Comparison of ENCODE assay signal across 8 cellular contexts in genomic region chr15:71752604-71753289, GRCh38. TPM values are rescaled to one million over a fixed set of nuclear protein-coding genes. Genes with fewer than 3 reads are reported as not detected.
DNase-seq lines count a peak whose midpoint lies in the region; ATAC-seq and TF ChIP-seq lines count a peak whose summit lies in the region.

No MANE protein-coding gene starts in this region.

- H4K91ac ChIP-seq in mesenchymal stem cell (ENCODE audit: low read length), result no peak overlapping the region

- H2BK120ac ChIP-seq in mesenchymal stem cell (ENCODE audit: low read depth, low read length), result no peak overlapping the region

- POLR2A ChIA-PET in T-cell (lab: Charles Lee), result interaction anchor here in 1 of 2 donors (0.5 kb wide), 1 partner anchor 165 kb away, joined by 3 read pairs; no protein-coding TSS in a partner anchor

- no peak overlapping the region for H4K8ac ChIP-seq in mesenchymal stem cell (ENCODE audit: low read length)

- H3K9me3 ChIP-seq in body of pancreas (no peaks in the 10 kb centered on the region), mesenchymal stem cell (ENCODE audit: control insufficient read depth, low read length) (no peaks in the 10 kb centered on the region)

- peaks cover 16 to 25% of the 10 kb centered on the region in 2 donors for H3K27me3 Mint-ChIP-seq in T-cell
- H3K27me3 Mint-ChIP-seq in T-helper 2 cell treated with Interferon-gamma antibody and Interleukin-4, amounts not matched to agents 5 μg/mL and 100 μg/mL, for 36 hours (ENCODE audit: low read depth), result peaks cover 5% of the 10 kb centered on the region

- H3K14ac ChIP-seq in mesenchymal stem cell (ENCODE audit: low read length in 2 of 2), result no peak overlapping the region

- TF ChIP-seq CTCF in body of pancreas (IDR thresholded peaks at IDR 0.05), result peak in 6 of 7 experiments; percentile 17 to 56 (median 44)

- no peaks in the 10 kb centered on the region for H3K4me1 Mint-ChIP-seq in T-cell
- peaks cover 4% of the 10 kb centered on the region for H3K4me1 Mint-ChIP-seq in T-helper 2 cell treated with Interferon-gamma antibody and Interleukin-4, amounts not matched to agents 5 μg/mL and 100 μg/mL, for 36 hours (ENCODE audit: low read depth)

- peak; percentile 82 for ATAC-seq in body of pancreas
- ATAC-seq in T-cell (replicated peaks in 1 of 4), result no peak

- H3K27me3 ChIP-seq in body of pancreas (no peaks in the 10 kb centered on the region), mesenchymal stem cell (ENCODE audit: control insufficient read depth in 1 of 2, insufficient read depth in 1 of 2, low read length in 2 of 2) (no peaks in the 10 kb centered on the region)

- peaks cover 0 to 6% (median 0%) of the 10 kb centered on the region in 3 donors for H3K9me3 Mint-ChIP-seq in T-cell
- H3K9me3 Mint-ChIP-seq in T-helper 2 cell treated with Interferon-gamma antibody and Interleukin-4, amounts not matched to agents 5 μg/mL and 100 μg/mL, for 36 hours, result no peaks in the 10 kb centered on the region

- no peak overlapping the region for H3K23ac ChIP-seq in mesenchymal stem cell (ENCODE audit: low read length in 2 of 2)

- H3K79me1 ChIP-seq in mesenchymal stem cell (replicated peaks; ENCODE audit: low read length, poor library complexity, severe bottlenecking), result peaks cover 21% of the 10 kb centered on the region

- no peak overlapping the region for H3K4me2 ChIP-seq in mesenchymal stem cell (ENCODE audit: low read length, poor library complexity, severe bottlenecking)

- H3K4me3 Mint-ChIP-seq in T-cell, result no peak overlapping the region
- no peak overlapping the region for H3K4me3 Mint-ChIP-seq in T-helper 2 cell treated with Interferon-gamma antibody and Interleukin-4, amounts not matched to agents 5 μg/mL and 100 μg/mL, for 36 hours

- H2BK12ac ChIP-seq in mesenchymal stem cell (ENCODE audit: low read length in 2 of 2), result no peak overlapping the region

- TF ChIP-seq POLR2A in body of pancreas (IDR thresholded peaks at IDR 0.05), result no peak

- H3K4me3 ChIP-seq in body of pancreas (no peak overlapping the region), mesenchymal stem cell (ENCODE audit: insufficient read depth in 1 of 2, low read depth in 1 of 2, low read length in 2 of 2) (peak overlapping the region in 1 of 2 experiments; percentile 15)

- CTCF ChIA-PET in T-cell (lab: Charles Lee), result interaction anchor here (0.6 to 2.0 kb wide), 3 partner anchors 9 to 20 kb away, joined by 3 to 11 read pairs (median 4); no protein-coding TSS in a partner anchor

- WGBS in body of pancreas, 2 donors, result 41% methylated on average over 11 of the region's 11 CpGs
- WGBS in mesenchymal stem cell, result 17% methylated on average over 8 of the region's 11 CpGs

- H3K4ac ChIP-seq in mesenchymal stem cell (ENCODE audit: low read depth in 1 of 2, low read length in 2 of 2), result no peak overlapping the region

- intact Hi-C loops in body of pancreas (cut with DNase I), result no loop called here

- no peak overlapping the region for H2AFZ ChIP-seq in mesenchymal stem cell (ENCODE audit: low read depth, low read length)

- DNase-seq in activated T-cell treated with anti-CD3 and anti-CD28 coated beads, Interleukin-2, amount 50 U/mL, for 48 hours, result peak; percentile 24 to 26
- DNase-seq in activated T-cell treated with anti-CD3 and anti-CD28 coated beads for 4 hours (no peak), NAMALWA (ENCODE audit: low spot score) (peak; percentile 56), body of pancreas (peak; percentile 55 to 67 (median 66)), mesenchymal stem cell (peak; percentile 93), T-cell (no peak)
- no peak for DNase-seq in T-helper 2 cell treated with Interferon-gamma antibody and Interleukin-4, amounts not matched to agents 5 μg/mL and 100 μg/mL, for 36 hours (ENCODE audit: low spot score)
- DNase-seq in stimulated activated naive CD4-positive, alpha-beta T cell treated with Interleukin-2 at 50 U/mL for 16 hours (lab: John Stamatoyannopoulos, UW), result no peak

- H3K27ac ChIP-seq in body of pancreas, result peak overlapping the region; percentile 10 to 56 (median 18)
- peak overlapping the region; percentile 90 for H3K27ac ChIP-seq in mesenchymal stem cell (ENCODE audit: low read length, poor library complexity, severe bottlenecking)

- H2BK15ac ChIP-seq in mesenchymal stem cell (ENCODE audit: low read depth, poor library complexity, severe bottlenecking), result no peak overlapping the region

- H3K4me1 ChIP-seq in body of pancreas (peaks cover 20% of the 10 kb centered on the region), mesenchymal stem cell (ENCODE audit: control insufficient read depth, insufficient read depth, low read depth, low read length) (peaks cover 29% of the 10 kb centered on the region)

- no peak overlapping the region for H3K27ac Mint-ChIP-seq in T-cell
- no peak overlapping the region for H3K27ac Mint-ChIP-seq in T-helper 2 cell treated with Interferon-gamma antibody and Interleukin-4, amounts not matched to agents 5 μg/mL and 100 μg/mL, for 36 hours

- H3K36me3 Mint-ChIP-seq in T-cell, result no peaks in the 10 kb centered on the region
- no peaks in the 10 kb centered on the region for H3K36me3 Mint-ChIP-seq in T-helper 2 cell treated with Interferon-gamma antibody and Interleukin-4, amounts not matched to agents 5 μg/mL and 100 μg/mL, for 36 hours (ENCODE audit: low read depth)

- no peak overlapping the region for H2BK5ac ChIP-seq in mesenchymal stem cell (ENCODE audit: low read depth, low read length, poor library complexity, severe bottlenecking)

- H3K9ac ChIP-seq in mesenchymal stem cell (ENCODE audit: low read length), result peak overlapping the region; percentile 55

- H3K36me3 ChIP-seq in body of pancreas (replicated peaks in 1 of 2; ENCODE audit: insufficient read depth in 1 of 2, low read depth in 2 of 2) (no peaks in the 10 kb centered on the region), mesenchymal stem cell (ENCODE audit: control insufficient read depth in 1 of 2, insufficient read depth in 2 of 2, low read depth in 1 of 2, low read length in 2 of 2) (peaks cover 3 to 6% of the 10 kb centered on the region in 2 experiments)

- no peak overlapping the region for H3K18ac ChIP-seq in mesenchymal stem cell (ENCODE audit: low read depth in 1 of 2, low read length in 2 of 2)

- H2AK5ac ChIP-seq in mesenchymal stem cell (ENCODE audit: low read length, severe bottlenecking), result no peak overlapping the region

RNA-seq across cellular contexts. Expression of gene NR2E3, which starts 57.6 kb away (rescaled TPM):
- total RNA-seq in body of pancreas, result under 1 TPM in 1 of 2 donors, not detected in 1; 0.52 TPM
- 0.11 TPM for polyA plus RNA-seq in mesenchymal stem cell (2013, experiment 1 of 2)
- polyA plus RNA-seq in mesenchymal stem cell (2013, experiment 2 of 2), result 0.05 TPM
- not detected for total RNA-seq in T-cell

Comparison
In these comparisons a context has a peak if more than half of its experiments do, and no peak if none do; other contexts are left out.
1. DNase-seq: peak in activated T-cell treated with anti-CD3 and anti-CD28 coated beads, Interleukin-2, amount 50 U/mL, for 48 hours (2 of 2), NAMALWA (single experiment), body of pancreas (4 of 4) and mesenchymal stem cell (single experiment); none in activated T-cell treated with anti-CD3 and anti-CD28 coated beads for 4 hours (single experiment), T-cell (0 of 34), T-helper 2 cell treated with Interferon-gamma antibody and Interleukin-4, amounts not matched to agents 5 μg/mL and 100 μg/mL, for 36 hours (single experiment) and stimulated activated naive CD4-positive, alpha-beta T cell treated with Interleukin-2 at 50 U/mL for 16 hours (single experiment).